ENCODE assay signal across 14 cellular contexts in the genomic region with DNA sequence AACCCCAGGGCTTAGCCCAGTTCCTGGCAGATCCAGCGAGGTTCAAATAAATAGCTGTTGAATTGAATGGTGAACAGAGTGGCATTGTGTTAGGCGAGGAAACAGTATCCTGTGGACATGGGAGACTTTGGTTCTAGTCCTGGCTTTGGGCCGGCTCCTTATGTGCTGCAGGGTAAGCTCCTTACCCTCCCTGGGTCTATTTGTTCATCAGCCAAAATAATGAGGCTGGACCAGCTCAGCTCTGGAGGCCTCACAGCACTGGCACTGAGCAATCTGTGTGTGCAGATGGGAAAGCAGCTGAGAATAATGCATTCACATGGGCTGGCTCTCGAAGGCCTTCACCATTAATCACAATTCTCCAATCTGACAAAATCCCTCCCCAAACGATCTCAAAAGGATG.
"Had no signal": no experiment of that assay in that cellular context is flagged by ENCODE, and none has a peak within 500 bp of the region (broad histone marks: within the 10 kb centered on the region; RNA-seq: fewer than 3 reads in every experiment).

No MANE protein-coding gene starts in this region.

- ATAC-seq: lower lobe of right lung, right lobe of liver had no signal

- DNase-seq: activated CD4-positive, alpha-beta T cell treated with anti-CD3 and anti-CD28 coated beads, Interleukin-2, amount 50 U/mL, for 1 hour; activated CD8-positive, alpha-beta memory T cell treated with anti-CD3 and anti-CD28 coated beads, Interleukin-2, amount 50 U/mL, for 4 hours; activated effector memory CD4-positive, alpha-beta T cell treated with anti-CD3 and anti-CD28 coated beads, Interleukin-2, amount 50 U/mL, for 16 hours; activated naive CD4-positive, alpha-beta T cell treated with anti-CD3 and anti-CD28 coated beads, Interleukin-2, amount 50 U/mL, for 16 hours; activated T-cell treated with anti-CD3 and anti-CD28 coated beads, Interleukin-2, amount 50 U/mL, for 48 hours; islet precursor cell; lower lobe of right lung; nephron progenitor cell; right lobe of liver; small intestine; stimulated activated CD4-positive, alpha-beta T cell treated with anti-CD3 and anti-CD28 coated beads, Interleukin-15, amount 100 ng/mL, for 24 hours; stimulated activated CD4-positive, alpha-beta T cell treated with anti-CD3 and anti-CD28 coated beads, Interleukin-2, amount 100 ng/mL, for 48 hours; T1000; thyroid gland had no signal
